8 cellular contexts compared by ENCODE assay signal in the genomic region with DNA sequence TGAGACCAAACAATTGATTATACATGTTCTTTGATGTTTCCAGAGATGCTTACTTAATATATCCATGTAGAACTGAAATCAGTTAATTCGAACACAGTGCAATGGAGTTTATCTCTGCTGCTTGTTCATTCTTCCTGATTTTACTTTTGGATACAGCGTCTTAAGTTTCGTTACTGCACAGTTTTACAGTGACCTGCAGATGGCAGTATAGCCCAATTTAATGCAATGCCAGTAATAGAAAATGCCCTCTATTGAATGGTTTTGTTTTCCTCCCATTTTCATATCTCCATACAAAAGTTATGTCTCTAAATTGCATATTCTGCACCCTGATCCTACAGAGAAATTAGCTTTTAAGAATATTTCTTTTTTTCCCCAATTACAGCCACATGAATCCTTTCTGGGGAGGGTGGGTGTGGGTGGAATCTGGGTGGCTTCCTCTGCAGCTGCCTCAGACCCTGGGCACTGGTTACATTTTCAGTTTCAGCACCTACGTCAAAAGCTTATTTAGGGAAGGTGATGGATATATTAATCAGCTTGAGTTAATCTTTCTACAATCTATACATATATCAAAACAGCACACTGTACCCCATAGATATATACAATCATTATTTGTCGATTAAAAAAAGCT.
A peak's percentile ranks its signal among the peaks of the same experiment; 100 is the strongest.
DNase-seq lines count a peak whose midpoint lies in the region; ATAC-seq and TF ChIP-seq lines count a peak whose summit lies in the region.

No MANE protein-coding gene starts in this region.

- H3K27me3 Mint-ChIP-seq in Calu3 (ENCODE audit: unreplicated experiment) = peaks cover 42% of the 10 kb centered on the region

- H3K4me3 ChIP-seq in brain microvascular endothelial cell (ENCODE audit: low read depth, low read length) (no peak overlapping the region), thoracic aorta (no peak overlapping the region)

- peak; percentile 59 for DNase-seq in Calu3
- DNase-seq in HT-29 (ENCODE audit: low spot score) = peak; percentile 73
- peak; percentile 18 for DNase-seq in SHP77 (lab: John Stamatoyannopoulos, UW)
- DNase-seq in brain microvascular endothelial cell = peak; percentile 17
- DNase-seq in kidney tubule cell (ENCODE audit: low spot score) = peak; percentile 47
- DNase-seq in thoracic aorta (ENCODE audit: low spot score) = no peak
- DNase-seq in NCI-H187 treated with DMSO at 0.1 percent for 48 hours (lab: John Stamatoyannopoulos, UW) = no peak

- H3K27ac Mint-ChIP-seq in Calu3 (ENCODE audit: unreplicated experiment) = no peak overlapping the region

- H3K4me1 Mint-ChIP-seq in Calu3 (ENCODE audit: low read depth, unreplicated experiment) = no peaks in the 10 kb centered on the region

- no peaks in the 10 kb centered on the region for H3K36me3 Mint-ChIP-seq in Calu3 (ENCODE audit: insufficient read depth, unreplicated experiment)

- BruUV-seq in Calu3 (replicated peaks; lab: Mats Ljungman, UMichigan) = no TSS peak

- H3K9me3 ChIP-seq in thoracic aorta = no peaks in the 10 kb centered on the region

- H3K4me1 ChIP-seq in thoracic aorta (ENCODE audit: control insufficient read depth in 1 of 2, low read depth in 2 of 2) = no peaks in the 10 kb centered on the region

- H3K4me3 Mint-ChIP-seq in Calu3 (ENCODE audit: low read depth, unreplicated experiment) = no peak overlapping the region

- H3K36me3 ChIP-seq in brain microvascular endothelial cell (replicated peaks) = no peaks in the 10 kb centered on the region
- no peaks in the 10 kb centered on the region for H3K36me3 ChIP-seq in thoracic aorta

- no peak overlapping the region for H3K27ac ChIP-seq in brain microvascular endothelial cell
- no peak overlapping the region for H3K27ac ChIP-seq in thoracic aorta

- peak; percentile 78 for TF ChIP-seq CTCF in Calu3 (IDR thresholded peaks at IDR 0.05; ENCODE audit: unreplicated experiment)
- peak; percentile 65 for TF ChIP-seq CTCF in brain microvascular endothelial cell (IDR thresholded peaks at IDR 0.05; ENCODE audit: low read depth, low read length, missing control alignments)
- peak; percentile 55 for TF ChIP-seq CTCF in thoracic aorta (IDR thresholded peaks at IDR 0.05)

- no peaks in the 10 kb centered on the region for H3K27me3 ChIP-seq in brain microvascular endothelial cell (replicated peaks)
- no peaks in the 10 kb centered on the region for H3K27me3 ChIP-seq in thoracic aorta (replicated peaks; ENCODE audit: insufficient read depth)

- CTCF ChIA-PET in Calu3 (lab: Charles Lee) = interaction anchor here (0.7 to 2.0 kb wide), 7 partner anchors 10 to 323 kb away, joined by 3 to 6 read pairs (median 5); no protein-coding TSS in a partner anchor

- intact Hi-C loops in Calu3 (cut with micrococcal nuclease; ENCODE audit: unreplicated experiment) = loop anchor here (1.0 kb wide), 4 partner anchors 105 to 394 kb away; a partner anchor contains a TSS

- ATAC-seq in GM18868 (IDR thresholded peaks at IDR 0.05; ENCODE audit: unreplicated experiment) = peak; percentile 76
- no peak for ATAC-seq in thoracic aorta (ENCODE audit: insufficient number of reproducible peaks, low FRiP score, low read depth)

- no peaks in the 10 kb centered on the region for H3K9me3 Mint-ChIP-seq in Calu3 (ENCODE audit: low read depth, unreplicated experiment)

- in situ Hi-C loops in brain microvascular endothelial cell (cut with HindIII; ENCODE audit: low pct_ligation_motif_present, low sequenced_read_pairs) = no loop called here

Comparison
In these comparisons a context has a peak if more than half of its experiments do, and no peak if none do; other contexts are left out.
1. DNase-seq: peak in Calu3 (single experiment), HT-29 (single experiment), SHP77 (2 of 2), brain microvascular endothelial cell (single experiment) and kidney tubule cell (single experiment); none in thoracic aorta (single experiment) and NCI-H187 treated with DMSO at 0.1 percent for 48 hours (single experiment).
2. Peak in every context shown above with its lines, with median percentiles within 50 percentile points of each other: CTCF ChIP-seq.